Comparison of ENCODE assay signal across 10 cellular contexts in the genomic region with DNA sequence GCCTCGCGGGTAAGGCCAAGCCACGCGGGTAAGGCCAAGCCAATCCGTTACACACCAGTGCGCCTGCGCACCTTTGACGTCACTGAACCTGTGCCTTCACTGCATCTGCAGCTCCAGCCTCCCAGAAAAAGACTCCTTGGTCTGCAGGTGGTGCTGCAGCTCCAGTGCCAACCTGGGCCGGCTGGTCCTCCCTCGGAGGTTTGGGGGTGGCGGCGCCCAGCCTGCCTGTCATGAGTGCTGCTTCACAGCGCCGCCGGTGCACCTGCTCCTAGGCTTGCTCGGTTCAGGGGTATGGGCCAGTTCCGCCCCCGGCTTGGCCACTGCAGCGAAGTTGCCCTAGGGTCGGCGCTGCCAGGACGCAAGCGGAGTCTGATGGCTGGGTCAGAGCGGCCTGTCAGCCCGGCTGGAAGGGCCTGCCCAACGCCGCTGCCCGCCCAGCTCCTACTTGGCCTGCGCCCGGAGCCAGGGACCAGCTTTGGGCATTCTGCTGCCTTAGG.
DNase-seq lines count a peak whose midpoint lies in the region; ATAC-seq and TF ChIP-seq lines count a peak whose summit lies in the region.
"Had no signal": no experiment of that assay in that cellular context is flagged by ENCODE, and none has a peak within 500 bp of the region (broad histone marks: within the 10 kb centered on the region; RNA-seq: fewer than 3 reads in every experiment).

No MANE protein-coding gene starts in this region.

- no peak overlapping the region for H3K56ac ChIP-seq in H9 (ENCODE audit: insufficient read length, low read depth, low read length)

- no peaks in the 10 kb centered on the region for H4K20me1 ChIP-seq in H9 (ENCODE audit: control insufficient read depth, insufficient read depth, insufficient read length)

- DNase-seq in H9: peak; percentile 33
- DNase-seq in activated T-cell treated with anti-CD3 and anti-CD28 coated beads, Interleukin-2, amount 50 U/mL, for 48 hours: peak; percentile 52 to 63
- peak; percentile 6 to 49 for DNase-seq in heart right ventricle
- peak; percentile 30 for DNase-seq in stimulated activated CD4-positive, alpha-beta T cell treated with anti-CD3 and anti-CD28 coated beads, Interleukin-4, amount 100 ng/mL, for 24 hours
- DNase-seq in NCI-H2107 (lab: John Stamatoyannopoulos, UW): no peak
- no peak for DNase-seq in cortex of kidney (lab: John Stamatoyannopoulos, UW)
- no peak for DNase-seq in NCI-H345 (lab: John Stamatoyannopoulos, UW)
- no peak for DNase-seq in NCI-H2196 (lab: John Stamatoyannopoulos, UW; ENCODE audit: unreplicated experiment)
- DNase-seq: T-helper 17 cell had no signal

- no peak overlapping the region for H4K91ac ChIP-seq in H9 (ENCODE audit: insufficient read length, low read depth, low read length)

- H3K27ac Mint-ChIP-seq in H9: no peak overlapping the region
- H3K27ac Mint-ChIP-seq: T-helper 17 cell had no signal

- peak in 6 of 8 donors; percentile 19 to 92 (median 52) for ATAC-seq in heart right ventricle
- ATAC-seq: T-helper 17 cell had no signal

- peaks cover 12 to 34% (median 33%) of the 10 kb centered on the region in 3 experiments; a peak in 6 of 7 replicates for H3K36me3 Mint-ChIP-seq in H9 (ENCODE audit: insufficient read depth in 1 of 3, low read depth in 3 of 3)

- no peaks in the 10 kb centered on the region for H3K9me3 Mint-ChIP-seq in H9

- H3K18ac ChIP-seq in H9 (ENCODE audit: insufficient read length, low read depth, low read length): no peak overlapping the region

- H3K27ac ChIP-seq in H9 (ENCODE audit: insufficient read length, low read depth, low read length) (no peak overlapping the region), heart right ventricle (no peak overlapping the region)
- H3K27ac ChIP-seq: skin epidermis had no signal

- H2AFZ ChIP-seq in H9 (ENCODE audit: low read length): no peak overlapping the region

- H3K79me2 ChIP-seq in H9 (ENCODE audit: insufficient read depth, low read length): no peaks in the 10 kb centered on the region

- H3K4me2 ChIP-seq in H9 (ENCODE audit: insufficient read depth, insufficient read length, low read length): no peak overlapping the region

- no peak overlapping the region for H2BK20ac ChIP-seq in H9 (ENCODE audit: low read depth, low read length, poor library complexity, severe bottlenecking)

- intact Hi-C loops in heart right ventricle (cut with DNase I): no loop called here

- no peaks in the 10 kb centered on the region for H3K36me3 ChIP-seq in heart right ventricle

- no peak overlapping the region for H2BK15ac ChIP-seq in H9 (ENCODE audit: low read depth, low read length)

- H3K4ac ChIP-seq in H9 (ENCODE audit: low read depth, low read length): no peak overlapping the region

- no peak overlapping the region for H3K9ac ChIP-seq in H9 (ENCODE audit: extremely low read depth, insufficient read length, low read length)

- H3T11ph ChIP-seq in H9 (ENCODE audit: low read length): no peak overlapping the region

- H3K9me3 ChIP-seq in H9 (ENCODE audit: control insufficient read depth, low read depth, low read length): no peaks in the 10 kb centered on the region
- H3K9me3 ChIP-seq in heart right ventricle: no peaks in the 10 kb centered on the region

- no peak for TF ChIP-seq CTCF in H9 (conservative IDR thresholded peaks at IDR 0.05)
- TF ChIP-seq CTCF in heart right ventricle (IDR thresholded peaks at IDR 0.05): peak in 3 of 9 donors; percentile 8 to 16 (median 14)

- H3K27me3 ChIP-seq in H9 (ENCODE audit: insufficient read depth, low read length) (no peaks in the 10 kb centered on the region), heart right ventricle (peaks cover 0 to 16% (median 4%) of the 10 kb centered on the region in 7 donors)

- no CpG with 5 or more reads among the region's 30 CpGs for WGBS in H9 (ENCODE audit: extremely low coverage, insufficient read length, low lambda C conversion rate)
- WGBS in heart right ventricle, 2 donors: 57 to 72% methylated on average over 30 of the region's 30 CpGs

- no peak overlapping the region for H4K8ac ChIP-seq in H9 (replicated peaks; ENCODE audit: insufficient read length, low read depth, low read length)

- H2AK5ac ChIP-seq in H9 (ENCODE audit: insufficient read length, low read length): no peak overlapping the region

- H3K79me1 ChIP-seq in H9 (ENCODE audit: insufficient read depth, low read depth, low read length, poor library complexity, severe bottlenecking): no peaks in the 10 kb centered on the region

- H3K4me3 Mint-ChIP-seq in H9: no peak overlapping the region
- H3K4me3 Mint-ChIP-seq: T-helper 17 cell had no signal

- peak overlapping the region in 2 of 10 donors; percentile 4 to 5 for H3K4me3 ChIP-seq in heart right ventricle
- H3K4me3 ChIP-seq: skin epidermis had no signal

- H3K4me1 Mint-ChIP-seq in H9: peaks cover 19 to 27% of the 10 kb centered on the region in 2 experiments
- H3K4me1 Mint-ChIP-seq: T-helper 17 cell had no signal

- H3K23me2 ChIP-seq in H9 (ENCODE audit: insufficient read length, low read depth, low read length, poor library complexity, severe bottlenecking): no peaks in the 10 kb centered on the region

- H3K27me3 Mint-ChIP-seq in H9 (ENCODE audit: low read depth): peaks cover 2% of the 10 kb centered on the region; the same call in 1 of the 2 replicates

- no peak overlapping the region for H2BK5ac ChIP-seq in H9 (ENCODE audit: insufficient read length, low read length)

- H2BK120ac ChIP-seq in H9 (ENCODE audit: low read depth, low read length, poor library complexity, severe bottlenecking): no peak overlapping the region

- no peak overlapping the region for H4K5ac ChIP-seq in H9 (ENCODE audit: insufficient read length, low read depth, low read length)

- H3K14ac ChIP-seq in H9 (ENCODE audit: insufficient read depth, low read length): no peak overlapping the region

- H3K4me1 ChIP-seq in H9 (ENCODE audit: insufficient read depth, low read length): no peaks in the 10 kb centered on the region
- H3K4me1 ChIP-seq in heart right ventricle: no peaks in the 10 kb centered on the region

- H3K23ac ChIP-seq in H9 (ENCODE audit: insufficient read length, low read depth, low read length): no peak overlapping the region

- no peak overlapping the region for H2BK12ac ChIP-seq in H9 (ENCODE audit: insufficient read length, low read depth, low read length)

Comparison
In these comparisons a context has a peak if more than half of its experiments do, and no peak if none do; other contexts are left out.
1. DNase-seq: peak in H9 (single experiment), activated T-cell treated with anti-CD3 and anti-CD28 coated beads, Interleukin-2, amount 50 U/mL, for 48 hours (2 of 2), heart right ventricle (2 of 2) and stimulated activated CD4-positive, alpha-beta T cell treated with anti-CD3 and anti-CD28 coated beads, Interleukin-4, amount 100 ng/mL, for 24 hours (single experiment); none in NCI-H2107 (single experiment), cortex of kidney (single experiment), NCI-H345 (single experiment) and NCI-H2196 (single experiment).